Comparison of ENCODE assay signal across 25 cellular contexts in the genomic region with DNA sequence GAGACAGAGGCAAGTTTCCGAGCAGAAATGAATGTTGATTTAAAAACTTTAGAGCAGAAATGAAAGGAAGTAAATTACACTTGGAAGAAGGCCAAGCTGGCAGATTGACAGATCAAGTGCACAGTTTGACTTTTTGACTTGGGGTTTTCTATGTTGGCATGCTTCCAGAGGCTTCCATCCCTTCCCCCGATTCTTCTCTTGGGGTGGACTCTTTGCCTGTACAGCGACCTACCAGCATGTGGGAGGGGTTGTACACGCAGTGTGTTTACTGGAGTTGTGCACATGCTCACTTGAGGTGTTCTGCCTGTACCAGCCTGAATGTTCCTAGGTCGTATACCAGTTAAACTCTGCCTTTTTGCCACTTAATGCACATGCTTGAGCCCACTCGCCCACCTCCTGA.
DNase-seq lines count a peak whose midpoint lies in the region; ATAC-seq and TF ChIP-seq lines count a peak whose summit lies in the region.
"Had no signal": no experiment of that assay in that cellular context is flagged by ENCODE, and none has a peak within 500 bp of the region (broad histone marks: within the 10 kb centered on the region; RNA-seq: fewer than 3 reads in every experiment).

No MANE protein-coding gene starts in this region.

- no peaks in the 10 kb centered on the region for H3K4me1 ChIP-seq in body of pancreas
- H3K4me1 ChIP-seq: breast epithelium, pancreas had no signal

- H3K27ac ChIP-seq in body of pancreas, result no peak overlapping the region
- H3K27ac ChIP-seq in CD4-positive, alpha-beta T cell (ENCODE audit: low read depth, low read length), result no peak overlapping the region
- H3K27ac ChIP-seq: breast epithelium, pancreas had no signal

- no peaks in the 10 kb centered on the region for H3K36me3 Mint-ChIP-seq in CD4-positive, alpha-beta T cell (ENCODE audit: low read depth)

- peaks cover 3% of the 10 kb centered on the region for H3K9me3 Mint-ChIP-seq in CD4-positive, alpha-beta T cell
- H3K9me3 Mint-ChIP-seq: activated CD4-positive, alpha-beta memory T cell treated with anti-CD3 and anti-CD28 coated beads, Interleukin-2, amount 10 ng/mL, durations not matched to agents 7 days and 5 days had no signal

- no peaks in the 10 kb centered on the region for H3K27me3 Mint-ChIP-seq in CD4-positive, alpha-beta T cell
- H3K27me3 Mint-ChIP-seq: activated CD4-positive, alpha-beta memory T cell treated with anti-CD3 and anti-CD28 coated beads, Interleukin-2, amount 10 ng/mL, durations not matched to agents 7 days and 5 days; B cell had no signal

- no peaks in the 10 kb centered on the region for H3K4me1 Mint-ChIP-seq in CD4-positive, alpha-beta T cell (ENCODE audit: low read depth)
- H3K4me1 Mint-ChIP-seq: activated CD4-positive, alpha-beta memory T cell treated with anti-CD3 and anti-CD28 coated beads, Interleukin-2, amount 10 ng/mL, durations not matched to agents 7 days and 5 days; B cell had no signal

- H3K9me3 ChIP-seq in body of pancreas, result no peaks in the 10 kb centered on the region
- peaks cover 5% of the 10 kb centered on the region for H3K9me3 ChIP-seq in CD4-positive, alpha-beta T cell (ENCODE audit: control insufficient read depth, low read length)
- H3K9me3 ChIP-seq: breast epithelium, MG63, pancreas had no signal

- intact Hi-C loops in body of pancreas (cut with DNase I), result no loop called here
- intact Hi-C loops in CD4-positive, alpha-beta T cell (cut with DNase I, micrococcal nuclease), result no loop called here

- H3K27me3 ChIP-seq in body of pancreas, result no peaks in the 10 kb centered on the region
- no peaks in the 10 kb centered on the region for H3K27me3 ChIP-seq in CD4-positive, alpha-beta T cell (ENCODE audit: control insufficient read depth, insufficient read depth, low read length)
- H3K27me3 ChIP-seq: breast epithelium, MG63, pancreas had no signal

- peak; percentile 24 for ATAC-seq in body of pancreas
- no peak for ATAC-seq in GM21381 (IDR thresholded peaks at IDR 0.05; ENCODE audit: unreplicated experiment)
- no peak for ATAC-seq in CD4-positive, alpha-beta T cell (ENCODE audit: poor library complexity)
- ATAC-seq: left cardiac atrium, sciatic nerve had no signal

- TF ChIP-seq POLR2A in body of pancreas (IDR thresholded peaks at IDR 0.05), result no peak

- H3K4me3 Mint-ChIP-seq in CD4-positive, alpha-beta T cell, result no peak overlapping the region
- H3K4me3 Mint-ChIP-seq: activated CD4-positive, alpha-beta memory T cell treated with anti-CD3 and anti-CD28 coated beads, Interleukin-2, amount 10 ng/mL, durations not matched to agents 7 days and 5 days; B cell; nephron progenitor cell had no signal

- 34 to 47% methylated on average over 6 of the region's 6 CpGs for WGBS in body of pancreas, 2 donors

- TF ChIP-seq CTCF in body of pancreas (IDR thresholded peaks at IDR 0.05), result no peak
- no peak for TF ChIP-seq CTCF in CD4-positive, alpha-beta T cell (IDR thresholded peaks at IDR 0.05)

- DNase-seq in NCI-H1417 (lab: John Stamatoyannopoulos, UW), result peak in 2 of 3 experiments; percentile 11 to 60
- DNase-seq in NCI-H1417 treated with DMSO at 0.1 percent for 48 hours (lab: John Stamatoyannopoulos, UW), result no peak
- peak; percentile 9 for DNase-seq in NCI-H2227 (lab: John Stamatoyannopoulos, UW; ENCODE audit: unreplicated experiment)
- peak in 2 of 4 donors; percentile 11 to 13 for DNase-seq in body of pancreas
- peak; percentile 0 for DNase-seq in lung microvascular endothelial cell (ENCODE audit: low read depth in 2 of 2)
- no peak for DNase-seq in CD4-positive, alpha-beta T cell
- no peak for DNase-seq in OCI-M2 (lab: John Stamatoyannopoulos, UW; ENCODE audit: unreplicated experiment)
- DNase-seq: activated CD4-positive, alpha-beta memory T cell treated with anti-CD3 and anti-CD28 coated beads, Interleukin-2, amount 10 ng/mL, durations not matched to agents 7 days and 5 days; activated gamma-delta T cell treated with Interleukin-2 at 50 U/mL for 16 hours; EL; IMR-90; left cardiac atrium; MG63; midbrain; NCI-H1694; NCI-H524 treated with DMSO at 0.1 percent for 48 hours; nephron progenitor cell; pancreas; Right ventricle myocardium superior; stimulated activated CD4-positive, alpha-beta T cell treated with anti-CD3 and anti-CD28 coated beads, Interleukin-15, amount 100 ng/mL, for 24 hours; trophoblast cell had no signal

- no peak overlapping the region for H3K4me3 ChIP-seq in body of pancreas
- H3K4me3 ChIP-seq: breast epithelium, MG63, pancreas had no signal

- POLR2A ChIA-PET in CD4-positive, alpha-beta T cell (lab: Charles Lee), result no interaction called here

- CTCF ChIA-PET in CD4-positive, alpha-beta T cell (lab: Charles Lee), result no interaction called here

- no peaks in the 10 kb centered on the region for H3K36me3 ChIP-seq in body of pancreas (replicated peaks in 1 of 2; ENCODE audit: insufficient read depth in 1 of 2, low read depth in 2 of 2)
- H3K36me3 ChIP-seq: breast epithelium, MG63, pancreas had no signal

- no peak overlapping the region for H3K27ac Mint-ChIP-seq in CD4-positive, alpha-beta T cell
- H3K27ac Mint-ChIP-seq: activated CD4-positive, alpha-beta memory T cell treated with anti-CD3 and anti-CD28 coated beads, Interleukin-2, amount 10 ng/mL, durations not matched to agents 7 days and 5 days; B cell; nephron progenitor cell had no signal

Comparison
In these comparisons a context has a peak if more than half of its experiments do, and no peak if none do; other contexts are left out.
1. DNase-seq: peak in NCI-H1417 (2 of 3), NCI-H2227 (single experiment) and lung microvascular endothelial cell (2 of 2); none in NCI-H1417 treated with DMSO at 0.1 percent for 48 hours (single experiment), CD4-positive, alpha-beta T cell (0 of 10) and OCI-M2 (single experiment).